7 cellular contexts compared by ENCODE assay signal in the genomic region with DNA sequence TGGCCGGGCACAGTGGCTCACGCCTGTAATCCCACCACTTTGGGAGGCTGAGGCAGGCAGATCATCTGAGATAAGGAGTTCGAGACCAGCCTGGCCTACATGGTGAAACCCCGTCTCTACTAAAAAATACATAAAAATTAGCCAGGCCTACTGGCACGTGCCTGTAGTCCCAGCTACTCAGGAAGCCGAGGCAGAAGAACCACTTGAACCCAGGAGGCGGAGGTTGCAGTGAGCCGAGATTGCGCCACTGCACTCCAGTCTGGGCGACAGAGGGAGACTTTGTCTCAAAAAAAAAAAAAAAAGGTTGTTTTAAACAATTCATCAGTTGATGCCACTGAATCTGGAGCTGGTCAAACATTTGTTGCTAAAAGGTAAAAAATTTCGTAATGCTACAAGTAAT. TPM values are rescaled to one million over a fixed set of nuclear protein-coding genes. Genes with fewer than 3 reads are reported as not detected.
DNase-seq lines count a peak whose midpoint lies in the region; ATAC-seq and TF ChIP-seq lines count a peak whose summit lies in the region.
"Not testable (repeated sequence)": the region's sequence is repeated elsewhere in the genome, so short reads cannot be mapped to it uniquely, and the experiment has no call there.

No MANE protein-coding gene starts in this region.

- H3K4me1 ChIP-seq in left lung, lower lobe of right lung: not testable (repeated sequence)
- peaks cover 0 to 13% (median under 1%) of the 10 kb centered on the region in 4 donors for H3K4me1 ChIP-seq in upper lobe of left lung

- not testable (repeated sequence) for H3K9me3 ChIP-seq in left lung, lower lobe of right lung, upper lobe of left lung

- not testable (repeated sequence) for H3K4me3 ChIP-seq in left lung, lower lobe of right lung, upper lobe of left lung

- TF ChIP-seq POLR2A in upper lobe of left lung (IDR thresholded peaks at IDR 0.05) = not testable (repeated sequence)

- H3K27me3 ChIP-seq in left lung; lower lobe of right lung (ENCODE audit: low read depth); upper lobe of left lung: not testable (repeated sequence)

- not testable (repeated sequence) for H3K4me3 Mint-ChIP-seq in CD14-positive monocyte; activated naive CD8-positive, alpha-beta T cell treated with anti-CD3 and anti-CD28 coated beads for 36 hours; progenitor cell of endocrine pancreas (ENCODE audit: low read depth)

- intact Hi-C loops in CD14-positive monocyte (cut with micrococcal nuclease); left lung (cut with DNase I); lower lobe of right lung (cut with DNase I): not testable (repeated sequence)

- peak; percentile 63 for ATAC-seq in left lung
- ATAC-seq in lower lobe of right lung = peak; percentile 29 to 74
- not testable (repeated sequence) for ATAC-seq in upper lobe of left lung (ENCODE audit: low FRiP score in 2 of 2)

- H3K27me3 Mint-ChIP-seq in CD14-positive monocyte (ENCODE audit: low read depth in 3 of 3); activated naive CD8-positive, alpha-beta T cell treated with anti-CD3 and anti-CD28 coated beads for 36 hours; progenitor cell of endocrine pancreas: not testable (repeated sequence)

- not testable (repeated sequence) for TF ChIP-seq CTCF in CD14-positive monocyte (IDR thresholded peaks at IDR 0.05); left lung (IDR thresholded peaks at IDR 0.05); lower lobe of right lung (IDR thresholded peaks at IDR 0.05); progenitor cell of endocrine pancreas (IDR thresholded peaks at IDR 0.05; ENCODE audit: unreplicated experiment); upper lobe of left lung (IDR thresholded peaks at IDR 0.05)

- 52 to 78% methylated on average over 11 of the region's 11 CpGs for WGBS in upper lobe of left lung, 2 donors

- H3K27ac Mint-ChIP-seq in CD14-positive monocyte = peak overlapping the region in 4 of 7 donors; percentile 55 to 82 (median 70)
- H3K27ac Mint-ChIP-seq in activated naive CD8-positive, alpha-beta T cell treated with anti-CD3 and anti-CD28 coated beads for 36 hours = peak overlapping the region; percentile 42
- peak overlapping the region; percentile 90 for H3K27ac Mint-ChIP-seq in progenitor cell of endocrine pancreas

- TF ChIP-seq EP300 in upper lobe of left lung (IDR thresholded peaks at IDR 0.05) = peak in 1 of 4 donors; percentile 48

- H3K36me3 Mint-ChIP-seq in CD14-positive monocyte (peaks cover 37 to 45% of the 10 kb centered on the region in 2 donors), progenitor cell of endocrine pancreas (ENCODE audit: insufficient read depth) (peaks cover 24% of the 10 kb centered on the region)
- H3K36me3 Mint-ChIP-seq in activated naive CD8-positive, alpha-beta T cell treated with anti-CD3 and anti-CD28 coated beads for 36 hours = peaks cover 17% of the 10 kb centered on the region

- H3K4me1 Mint-ChIP-seq in CD14-positive monocyte (peaks cover 12% of the 10 kb centered on the region), progenitor cell of endocrine pancreas (ENCODE audit: low read depth) (peaks cover 13% of the 10 kb centered on the region)
- H3K4me1 Mint-ChIP-seq in activated naive CD8-positive, alpha-beta T cell treated with anti-CD3 and anti-CD28 coated beads for 36 hours = not testable (repeated sequence)

- not testable (repeated sequence) for H3K9me3 Mint-ChIP-seq in CD14-positive monocyte; activated naive CD8-positive, alpha-beta T cell treated with anti-CD3 and anti-CD28 coated beads for 36 hours; progenitor cell of endocrine pancreas (ENCODE audit: low read depth)

- not testable (repeated sequence) for DNase-seq in CD14-positive monocyte (ENCODE audit: low spot score); activated naive CD8-positive, alpha-beta T cell treated with anti-CD3 and anti-CD28 coated beads for 36 hours; left lung; progenitor cell of endocrine pancreas (ENCODE audit: low spot score, unreplicated experiment)
- DNase-seq in MV-4-11 (lab: John Stamatoyannopoulos, UW) (peak; percentile 39), lower lobe of right lung (peak; percentile 68), upper lobe of left lung (peak in 1 of 2 donors; percentile 74)

- H3K36me3 ChIP-seq in left lung = peaks cover 0 to 54% of the 10 kb centered on the region in 2 donors
- peaks cover 16% of the 10 kb centered on the region for H3K36me3 ChIP-seq in lower lobe of right lung
- peaks cover 0 to 19% (median 17%) of the 10 kb centered on the region in 4 donors for H3K36me3 ChIP-seq in upper lobe of left lung

- H3K27ac ChIP-seq in left lung (peak overlapping the region; percentile 60 to 68), lower lobe of right lung (peak overlapping the region; percentile 64), upper lobe of left lung (peak overlapping the region; percentile 42 to 81 (median 66))

RNA-seq across cellular contexts. Expression of a gene that starts 6.7 kb away (rescaled TPM):
- polyA plus RNA-seq in CD14-positive monocyte = 1 to 10 TPM; 6.6 to 6.9 TPM
- 1 to 10 TPM; 2.7 to 3.0 TPM for total RNA-seq in activated naive CD8-positive, alpha-beta T cell treated with anti-CD3 and anti-CD28 coated beads for 36 hours
- 10 to 100 TPM; 24.5 to 27.1 TPM for total RNA-seq in left lung
- 25.5 TPM for total RNA-seq in lower lobe of right lung
- total RNA-seq in progenitor cell of endocrine pancreas = 11.7 and 15.7 TPM in 2 replicates
- 10 to 100 TPM; 27.7 to 63.3 (median 35.0) TPM for total RNA-seq in upper lobe of left lung

RNA-seq across cellular contexts. Expression of a gene that starts 12.5 kb away (rescaled TPM):
- polyA plus RNA-seq in CD14-positive monocyte = 100 to 1,000 TPM; 764 to 839 TPM
- 1,000 to 10,000 TPM; 1,593 to 1,653 TPM for total RNA-seq in activated naive CD8-positive, alpha-beta T cell treated with anti-CD3 and anti-CD28 coated beads for 36 hours
- total RNA-seq in left lung (100 to 1,000 TPM; 394 to 521 TPM), lower lobe of right lung (278 TPM), progenitor cell of endocrine pancreas (498 and 505 TPM in 2 replicates), upper lobe of left lung (100 to 1,000 TPM; 137 to 407 (median 309) TPM)

RNA-seq across cellular contexts. Expression of a gene that starts 24.8 kb away (rescaled TPM):
- 1 to 10 TPM; 4.9 to 5.1 TPM for polyA plus RNA-seq in CD14-positive monocyte
- 1 to 10 TPM; 3.0 to 4.1 TPM for total RNA-seq in activated naive CD8-positive, alpha-beta T cell treated with anti-CD3 and anti-CD28 coated beads for 36 hours
- total RNA-seq in left lung (10 to 100 TPM; 11.0 to 14.8 TPM), lower lobe of right lung (26.6 TPM), progenitor cell of endocrine pancreas (20.7 and 21.5 TPM in 2 replicates), upper lobe of left lung (10 to 100 TPM; 12.0 to 83.2 (median 29.1) TPM)

RNA-seq across cellular contexts. Expression of a gene that starts 27.9 kb away (rescaled TPM):
- 10 to 100 TPM; 29.9 to 32.4 TPM for polyA plus RNA-seq in CD14-positive monocyte
- total RNA-seq in activated naive CD8-positive, alpha-beta T cell treated with anti-CD3 and anti-CD28 coated beads for 36 hours = 100 to 1,000 TPM; 125 to 127 TPM
- 10 to 100 TPM; 80.2 to 90.2 TPM for total RNA-seq in left lung
- 58.6 TPM for total RNA-seq in lower lobe of right lung
- total RNA-seq in progenitor cell of endocrine pancreas = 183 and 185 TPM in 2 replicates
- 10 to 100 TPM; 22.6 to 77.0 (median 35.6) TPM for total RNA-seq in upper lobe of left lung

RNA-seq across cellular contexts. Expression of a gene that starts 28.7 kb away (rescaled TPM):
- polyA plus RNA-seq in CD14-positive monocyte = under 1 TPM; 0.57 to 0.61 TPM
- 10 to 100 TPM; 62.5 to 64.0 TPM for total RNA-seq in activated naive CD8-positive, alpha-beta T cell treated with anti-CD3 and anti-CD28 coated beads for 36 hours
- 1 to 10 TPM; 2.0 to 7.7 TPM for total RNA-seq in left lung
- total RNA-seq in lower lobe of right lung = 2.9 TPM
- total RNA-seq in progenitor cell of endocrine pancreas = 36.1 and 40.6 TPM in 2 replicates
- total RNA-seq in upper lobe of left lung = 10 to 100 TPM in 1 of 6 donors, 1 to 10 TPM in 3, under 1 TPM in 1, not detected in 1; 0.39 to 10.3 (median 2.8) TPM
